23 cellular contexts compared by ENCODE assay signal in genomic region chr5:55509768-55510522, GRCh38. TPM values are rescaled to one million over a fixed set of nuclear protein-coding genes. Genes with fewer than 3 reads are reported as not detected.
DNase-seq lines count a peak whose midpoint lies in the region; ATAC-seq, FAIRE-seq and TF ChIP-seq lines count a peak whose summit lies in the region.
"Had no signal": no experiment of that assay in that cellular context is flagged by ENCODE, and none has a peak within 500 bp of the region (broad histone marks: within the 10 kb centered on the region; RNA-seq: fewer than 3 reads in every experiment).

No MANE protein-coding gene starts in this region.

- no peak overlapping the region for H3K4me3 Mint-ChIP-seq in CD4-positive, alpha-beta T cell
- H3K4me3 Mint-ChIP-seq: activated CD4-positive, alpha-beta T cell treated with anti-CD3 and anti-CD28 coated beads for 36 hours; nephron progenitor cell; stimulated activated naive CD8-positive, alpha-beta T cell treated with anti-CD3 and anti-CD28 coated beads, Interleukin-15, amount 100 ng/mL, for 72 hours had no signal

- no peaks in the 10 kb centered on the region for H3K9me3 Mint-ChIP-seq in CD4-positive, alpha-beta T cell
- H3K9me3 Mint-ChIP-seq: activated naive CD4-positive, alpha-beta T cell treated with anti-CD3 and anti-CD28 coated beads, Interleukin-2, amount 50 U/mL, for 72 hours; nephron progenitor cell; stimulated activated naive CD8-positive, alpha-beta T cell treated with anti-CD3 and anti-CD28 coated beads, Interleukin-15, amount 100 ng/mL, for 72 hours had no signal

- DNase-seq in LoVo (ENCODE audit: low spot score) (peak; percentile 62), left kidney (ENCODE audit: low read depth, low spot score) (peak; percentile 43), NCI-H526 (lab: John Stamatoyannopoulos, UW) (no peak), GM20000 (ENCODE audit: low spot score) (no peak)
- DNase-seq in CD4-positive, alpha-beta T cell: no peak
- DNase-seq: activated CD4-positive, alpha-beta T cell treated with anti-CD3 and anti-CD28 coated beads for 36 hours; activated T-cell treated with anti-CD3 and anti-CD28 coated beads for 4 hours; central memory CD4-positive, alpha-beta T cell; DMS79 treated with DMSO at 0.1 percent for 48 hours; erythroblast; hippocampal formation; left lung; NCI-H1092; nephron progenitor cell; SHP77; stimulated activated naive CD8-positive, alpha-beta T cell treated with anti-CD3 and anti-CD28 coated beads, Interleukin-15, amount 100 ng/mL, for 72 hours; T-helper 2 cell had no signal

- peak overlapping the region; percentile 33 for H3K27ac ChIP-seq in skeletal muscle tissue (ENCODE audit: low read depth, low read length)
- no peak overlapping the region for H3K27ac ChIP-seq in CD4-positive, alpha-beta T cell (ENCODE audit: low read depth, low read length)
- H3K27ac ChIP-seq: BLaER1 treated with 17β-estradiol and CSF1 and Interleukin-3, amounts not matched to agents 10 nM and 100 nM; left lung had no signal

- peak; percentile 78 for FAIRE-seq in colon (lab: Jason Lieb, UNC)

- H3K27ac Mint-ChIP-seq in CD4-positive, alpha-beta T cell: no peak overlapping the region
- H3K27ac Mint-ChIP-seq: activated CD4-positive, alpha-beta T cell treated with anti-CD3 and anti-CD28 coated beads for 36 hours; nephron progenitor cell; stimulated activated naive CD8-positive, alpha-beta T cell treated with anti-CD3 and anti-CD28 coated beads, Interleukin-15, amount 100 ng/mL, for 72 hours had no signal

- H3K27me3 ChIP-seq in skeletal muscle tissue (ENCODE audit: control insufficient read depth in 3 of 3, insufficient read depth in 3 of 3, low read length in 3 of 3): no peaks in the 10 kb centered on the region
- no peaks in the 10 kb centered on the region for H3K27me3 ChIP-seq in CD4-positive, alpha-beta T cell (ENCODE audit: control insufficient read depth, insufficient read depth, low read length)
- H3K27me3 ChIP-seq: BLaER1 treated with 17β-estradiol and CSF1 and Interleukin-3, amounts not matched to agents 10 nM and 100 nM; left lung had no signal

- peaks cover 30% of the 10 kb centered on the region for H3K4me1 Mint-ChIP-seq in CD4-positive, alpha-beta T cell (ENCODE audit: low read depth)

- H3K4me1 ChIP-seq in skeletal muscle tissue (ENCODE audit: control insufficient read depth in 3 of 3, insufficient read depth in 3 of 3, low read length in 3 of 3): peaks cover 17 to 31% (median 25%) of the 10 kb centered on the region in 3 donors
- H3K4me1 ChIP-seq: BLaER1 treated with 17β-estradiol and CSF1 and Interleukin-3, amounts not matched to agents 10 nM and 100 nM had no signal

- no peak for ATAC-seq in CD4-positive, alpha-beta T cell (ENCODE audit: poor library complexity)
- ATAC-seq: activated CD4-positive, alpha-beta T cell treated with anti-CD3 and anti-CD28 coated beads for 36 hours; activated naive CD4-positive, alpha-beta T cell treated with anti-CD3 and anti-CD28 coated beads, Interleukin-2, amount 50 U/mL, for 72 hours; stimulated activated naive CD8-positive, alpha-beta T cell treated with anti-CD3 and anti-CD28 coated beads, Interleukin-15, amount 100 ng/mL, for 72 hours had no signal

- CTCF ChIA-PET in CD4-positive, alpha-beta T cell (lab: Charles Lee): no interaction called here

- no peak for TF ChIP-seq CTCF in CD4-positive, alpha-beta T cell (IDR thresholded peaks at IDR 0.05)
- no peak for TF ChIP-seq CTCF in GM20000 (IDR thresholded peaks at IDR 0.05; ENCODE audit: extremely low read depth, missing control alignments)

- intact Hi-C loops in CD4-positive, alpha-beta T cell (cut with DNase I, micrococcal nuclease): no loop called here

- H3K27me3 Mint-ChIP-seq in CD4-positive, alpha-beta T cell: no peaks in the 10 kb centered on the region
- H3K27me3 Mint-ChIP-seq: activated CD4-positive, alpha-beta T cell treated with anti-CD3 and anti-CD28 coated beads for 36 hours; stimulated activated naive CD8-positive, alpha-beta T cell treated with anti-CD3 and anti-CD28 coated beads, Interleukin-15, amount 100 ng/mL, for 72 hours had no signal

- peak overlapping the region in 2 of 3 donors; percentile 13 to 18 for H3K4me3 ChIP-seq in skeletal muscle tissue (ENCODE audit: low read length in 3 of 3)
- H3K4me3 ChIP-seq: BLaER1 treated with 17β-estradiol and CSF1 and Interleukin-3, amounts not matched to agents 10 nM and 100 nM; HAP-1; left lung; smooth muscle cell had no signal

- H3K36me3 ChIP-seq in skeletal muscle tissue (ENCODE audit: control insufficient read depth in 3 of 3, insufficient read depth in 3 of 3, low read length in 3 of 3): no peaks in the 10 kb centered on the region
- H3K36me3 ChIP-seq: BLaER1 treated with 17β-estradiol and CSF1 and Interleukin-3, amounts not matched to agents 10 nM and 100 nM; HAP-1; left lung had no signal

- POLR2A ChIA-PET in CD4-positive, alpha-beta T cell (lab: Charles Lee): no interaction called here

- H3K9me3 ChIP-seq in skeletal muscle tissue (ENCODE audit: control insufficient read depth in 3 of 3, low read length in 3 of 3): no peaks in the 10 kb centered on the region
- H3K9me3 ChIP-seq in CD4-positive, alpha-beta T cell (ENCODE audit: control insufficient read depth, low read length): no peaks in the 10 kb centered on the region
- H3K9me3 ChIP-seq: BLaER1 treated with 17β-estradiol and CSF1 and Interleukin-3, amounts not matched to agents 10 nM and 100 nM; HAP-1; left lung had no signal

- H3K9ac ChIP-seq in skeletal muscle tissue (ENCODE audit: low read depth in 1 of 3, low read length in 3 of 3): peak overlapping the region in 1 of 3 donors; percentile 45
- H3K9ac ChIP-seq: BLaER1 treated with 17β-estradiol and CSF1 and Interleukin-3, amounts not matched to agents 10 nM and 100 nM had no signal

- H3K36me3 Mint-ChIP-seq in CD4-positive, alpha-beta T cell (ENCODE audit: low read depth): no peaks in the 10 kb centered on the region
- H3K36me3 Mint-ChIP-seq: activated naive CD4-positive, alpha-beta T cell treated with anti-CD3 and anti-CD28 coated beads, Interleukin-2, amount 50 U/mL, for 72 hours had no signal

RNA-seq across cellular contexts. Expression of gene PLPP1, which starts 24.8 kb away (rescaled TPM):
- total RNA-seq in skeletal muscle tissue: 101 TPM
- total RNA-seq in CD4-positive, alpha-beta T cell: 1 to 10 TPM; 2.9 to 3.0 TPM

Comparison
In these comparisons a context has a peak if more than half of its experiments do, and no peak if none do; other contexts are left out.
1. DNase-seq: peak in LoVo (single experiment) and left kidney (single experiment); none in NCI-H526 (0 of 2), CD4-positive, alpha-beta T cell (0 of 10) and GM20000 (single experiment).
2. RNA of gene PLPP1, which starts 24.8 kb away (total RNA-seq): 101 TPM in skeletal muscle tissue (single experiment); 2.9 to 3.0 TPM in CD4-positive, alpha-beta T cell; every median in the first group is over 10 times any median in the second.